In the genomic region with DNA sequence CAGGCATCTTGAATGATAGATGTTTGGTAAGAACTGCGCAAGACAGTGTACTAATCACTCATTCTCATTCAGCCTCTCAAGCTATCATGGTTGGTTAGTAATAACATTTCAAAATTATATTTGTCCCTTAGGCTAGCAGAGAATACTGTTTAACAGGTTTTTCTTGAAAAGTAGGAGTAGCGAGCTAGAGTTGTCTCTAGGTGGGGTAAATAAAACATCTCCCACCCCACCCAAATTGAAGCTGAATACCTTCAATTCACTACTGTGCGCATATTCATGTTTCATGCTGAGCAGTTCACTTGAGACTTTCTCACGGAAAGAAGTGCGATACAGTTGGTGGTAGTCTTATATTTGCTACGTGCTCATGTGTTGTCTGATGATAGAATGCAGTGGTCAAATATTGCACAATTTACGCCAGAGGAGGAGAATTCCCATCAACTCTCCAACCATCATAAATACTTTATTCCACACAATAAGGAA, we compare ENCODE assay signal across 22 cellular contexts. TPM values are rescaled to one million over a fixed set of nuclear protein-coding genes. Genes with fewer than 3 reads are reported as not detected.
DNase-seq lines count a peak whose midpoint lies in the region; ATAC-seq and TF ChIP-seq lines count a peak whose summit lies in the region.
"Had no signal": no experiment of that assay in that cellular context is flagged by ENCODE, and none has a peak within 500 bp of the region (broad histone marks: within the 10 kb centered on the region; RNA-seq: fewer than 3 reads in every experiment).

No MANE protein-coding gene starts in this region.

- no peaks in the 10 kb centered on the region for H3K23me2 ChIP-seq in H9 (ENCODE audit: insufficient read length, low read depth, low read length, poor library complexity, severe bottlenecking)

- H3K4me2 ChIP-seq in H9 (ENCODE audit: insufficient read depth, insufficient read length, low read length) = peak overlapping the region; percentile 66

- H2BK12ac ChIP-seq in H9 (ENCODE audit: insufficient read length, low read depth, low read length) = no peak overlapping the region

- no CpG with 5 or more reads among the region's 7 CpGs for WGBS in H9 (ENCODE audit: extremely low coverage, insufficient read length, low lambda C conversion rate)

- H3K4ac ChIP-seq in H9 (ENCODE audit: low read depth, low read length) = no peak overlapping the region

- TF ChIP-seq CTCF in H9 (conservative IDR thresholded peaks at IDR 0.05) = no peak
- no peak for TF ChIP-seq CTCF in brain (conservative IDR thresholded peaks at IDR 0.05)
- no peak for TF ChIP-seq CTCF in mucosa of descending colon (IDR thresholded peaks at IDR 0.05)
- no peak for TF ChIP-seq CTCF in A673 (conservative IDR thresholded peaks at IDR 0.05; ENCODE audit: low read depth, low read length)
- TF ChIP-seq CTCF in right atrium auricular region (IDR thresholded peaks at IDR 0.05) = no peak

- H3K27me3 Mint-ChIP-seq in H9 (ENCODE audit: low read depth) = no peaks in the 10 kb centered on the region
- H3K27me3 Mint-ChIP-seq in brain = no peaks in the 10 kb centered on the region
- H3K27me3 Mint-ChIP-seq: CD4-positive, alpha-beta T cell had no signal

- H3K9me3 Mint-ChIP-seq in H9 (no peaks in the 10 kb centered on the region), brain (peaks cover 0 to 26% (median 3%) of the 10 kb centered on the region in 5 experiments)
- H3K9me3 Mint-ChIP-seq: CD4-positive, alpha-beta T cell had no signal

- H3K36me3 Mint-ChIP-seq in H9 (ENCODE audit: insufficient read depth in 1 of 3, low read depth in 3 of 3) (peaks cover 0 to 2% (median 0%) of the 10 kb centered on the region in 3 experiments; a peak in 3 of 7 replicates), brain (peaks cover 81% of the 10 kb centered on the region)

- no peak overlapping the region for H2BK120ac ChIP-seq in H9 (ENCODE audit: low read depth, low read length, poor library complexity, severe bottlenecking)

- CTCF ChIA-PET in A673 (lab: Charles Lee) = no interaction called here

- H4K5ac ChIP-seq in H9 (ENCODE audit: insufficient read length, low read depth, low read length) = no peak overlapping the region

- no peak overlapping the region for H4K91ac ChIP-seq in H9 (ENCODE audit: insufficient read length, low read depth, low read length)

- no peak overlapping the region for H2AFZ ChIP-seq in H9 (ENCODE audit: low read length)

- no peak overlapping the region for H2AK5ac ChIP-seq in H9 (ENCODE audit: insufficient read length, low read length)

- H2BK20ac ChIP-seq in H9 (ENCODE audit: low read depth, low read length, poor library complexity, severe bottlenecking) = no peak overlapping the region

- POLR2A ChIA-PET in A673 (lab: Charles Lee; ENCODE audit: low non-redundant PET) = no interaction called here

- no peaks in the 10 kb centered on the region for H3K36me3 ChIP-seq in iPS-18a (ENCODE audit: control insufficient read depth, low read depth, low read length)
- H3K36me3 ChIP-seq in mucosa of descending colon (ENCODE audit: low read depth) = no peaks in the 10 kb centered on the region
- H3K36me3 ChIP-seq in A673 (ENCODE audit: insufficient read depth, low read length, poor library complexity, severe bottlenecking) = no peaks in the 10 kb centered on the region
- H3K36me3 ChIP-seq in right atrium auricular region = no peaks in the 10 kb centered on the region
- H3K36me3 ChIP-seq: HAP-1 had no signal

- peak overlapping the region in 2 of 3 experiments; percentile 57 to 96; a peak in 1 of 7 replicates for H3K27ac Mint-ChIP-seq in H9
- H3K27ac Mint-ChIP-seq in brain = peak overlapping the region in 3 of 5 experiments; percentile 34 to 64 (median 36)
- H3K27ac Mint-ChIP-seq: CD4-positive, alpha-beta T cell had no signal

- H3K4me1 Mint-ChIP-seq in H9 = peaks cover 70% of the 10 kb centered on the region in 2 experiments
- peaks cover 43% of the 10 kb centered on the region for H3K4me1 Mint-ChIP-seq in brain

- H3K14ac ChIP-seq in H9 (ENCODE audit: insufficient read depth, low read length) = no peak overlapping the region

- H3K4me1 ChIP-seq in H9 (ENCODE audit: insufficient read depth, low read length) (peaks cover 26% of the 10 kb centered on the region), iPS-18a (ENCODE audit: control insufficient read depth, low read depth, low read length) (peaks cover 26% of the 10 kb centered on the region), mucosa of descending colon (ENCODE audit: low read depth) (peaks cover 32% of the 10 kb centered on the region), A673 (ENCODE audit: insufficient read depth, low read length, poor library complexity, severe bottlenecking) (no peaks in the 10 kb centered on the region), right atrium auricular region (peaks cover 0 to 12% of the 10 kb centered on the region in 2 donors)

- peak; percentile 62 for ATAC-seq in mucosa of descending colon

- no peak overlapping the region for H3T11ph ChIP-seq in H9 (ENCODE audit: low read length)

- H2BK15ac ChIP-seq in H9 (ENCODE audit: low read depth, low read length) = no peak overlapping the region

- no TSS peak for BruUV-seq in A673 (replicated peaks; lab: Mats Ljungman, UMichigan)

- H3K18ac ChIP-seq in H9 (ENCODE audit: insufficient read length, low read depth, low read length) = no peak overlapping the region

- peak overlapping the region; percentile 18 for H3K4me3 ChIP-seq in iPS-18a (ENCODE audit: low read length)
- H3K4me3 ChIP-seq in mucosa of descending colon = no peak overlapping the region
- no peak overlapping the region for H3K4me3 ChIP-seq in A673 (ENCODE audit: low read depth, low read length, poor library complexity, severe bottlenecking)
- no peak overlapping the region for H3K4me3 ChIP-seq in right atrium auricular region
- H3K4me3 ChIP-seq: HAP-1 had no signal

- no peak overlapping the region for H3K56ac ChIP-seq in H9 (ENCODE audit: insufficient read length, low read depth, low read length)

- intact Hi-C loops in mucosa of descending colon (cut with DNase I, micrococcal nuclease) (no loop called here), A673 (cut with micrococcal nuclease; ENCODE audit: unreplicated experiment) (no loop called here)

- H3K9me3 ChIP-seq in H9 (ENCODE audit: control insufficient read depth, low read depth, low read length) = no peaks in the 10 kb centered on the region
- no peaks in the 10 kb centered on the region for H3K9me3 ChIP-seq in iPS-18a (ENCODE audit: control insufficient read depth, low read depth, low read length)
- no peaks in the 10 kb centered on the region for H3K9me3 ChIP-seq in mucosa of descending colon
- H3K9me3 ChIP-seq in A673 (ENCODE audit: low read depth, low read length, poor library complexity, severe bottlenecking) = no peaks in the 10 kb centered on the region
- no peaks in the 10 kb centered on the region for H3K9me3 ChIP-seq in right atrium auricular region
- H3K9me3 ChIP-seq: Caco-2, HAP-1 had no signal

- H3K79me2 ChIP-seq in H9 (ENCODE audit: insufficient read depth, low read length) = peaks cover 4% of the 10 kb centered on the region; the same call in 1 of the 2 replicates

- no peak overlapping the region for H3K4me3 Mint-ChIP-seq in H9
- no peak overlapping the region for H3K4me3 Mint-ChIP-seq in brain
- H3K4me3 Mint-ChIP-seq: CD4-positive, alpha-beta T cell had no signal

- no peak overlapping the region for H4K8ac ChIP-seq in H9 (replicated peaks; ENCODE audit: insufficient read length, low read depth, low read length)

- no peak overlapping the region for H3K27ac ChIP-seq in H9 (ENCODE audit: insufficient read length, low read depth, low read length)
- H3K27ac ChIP-seq in iPS-18a (ENCODE audit: low read length) = no peak overlapping the region
- no peak overlapping the region for H3K27ac ChIP-seq in A673 (ENCODE audit: low read depth, low read length, poor library complexity, severe bottlenecking)
- no peak overlapping the region for H3K27ac ChIP-seq in right atrium auricular region

- H2BK5ac ChIP-seq in H9 (ENCODE audit: insufficient read length, low read length) = no peak overlapping the region

- no peaks in the 10 kb centered on the region for H3K79me1 ChIP-seq in H9 (ENCODE audit: insufficient read depth, low read depth, low read length, poor library complexity, severe bottlenecking)

- H3K9ac ChIP-seq in H9 (ENCODE audit: extremely low read depth, insufficient read length, low read length) (no peak overlapping the region), iPS-18a (ENCODE audit: low read length) (no peak overlapping the region)

- no peak overlapping the region for H3K23ac ChIP-seq in H9 (ENCODE audit: insufficient read length, low read depth, low read length)

- H3K27me3 ChIP-seq in H9 (ENCODE audit: insufficient read depth, low read length) (no peaks in the 10 kb centered on the region), iPS-18a (ENCODE audit: control insufficient read depth, insufficient read depth, low read length) (no peaks in the 10 kb centered on the region), A673 (replicated peaks; ENCODE audit: insufficient read depth, low read depth, low read length, poor library complexity) (no peaks in the 10 kb centered on the region), right atrium auricular region (no peaks in the 10 kb centered on the region)

- H4K20me1 ChIP-seq in H9 (ENCODE audit: control insufficient read depth, insufficient read depth, insufficient read length) = no peaks in the 10 kb centered on the region

- DNase-seq in H9 (no peak), mucosa of descending colon (no peak), A673 (ENCODE audit: low spot score) (no peak), right atrium auricular region (ENCODE audit: low spot score) (no peak), NK-92 (lab: John Stamatoyannopoulos, UW; ENCODE audit: unreplicated experiment) (no peak)
- DNase-seq in NK-92 treated with Interleukin-12 subunit alpha and Interleukin-12 subunit beta, amount 100 ng/mL, for 24 hours (lab: John Stamatoyannopoulos, UW) = no peak
- DNase-seq: Caco-2; CD4-positive, alpha-beta T cell; DMS153; GDM1; KBM-7; NCI-H1105 treated with DMSO at 0.1 percent for 48 hours; NCI-H1694; NCI-H2081 treated with DMSO at 0.1 percent for 48 hours; NCI-H510A; NCI-H748 treated with DMSO at 0.1 percent for 48 hours; OCI-M1; RPMI8226; SHP77 treated with DMSO at 0.1 percent for 48 hours had no signal

RNA-seq across cellular contexts. Expression of a gene that starts 49.3 kb away (rescaled TPM):
- 56.1 and 76.3 TPM in 2 replicates for total RNA-seq in H9 (2021)
- 38.5 TPM for polyA plus RNA-seq in brain (ENCODE audit: insufficient read depth, low read depth, low replicate concordance)
- total RNA-seq in mucosa of descending colon = 100 to 1,000 TPM; 161 to 309 (median 256) TPM
- total RNA-seq in A673 (2021) = 15.3 and 23.8 TPM in 2 replicates
- 10 to 100 TPM; 45.0 to 68.0 TPM for total RNA-seq in right atrium auricular region
